20 cellular contexts compared by ENCODE assay signal in genomic region chr16:57306676-57307341, GRCh38. TPM values are rescaled to one million over a fixed set of nuclear protein-coding genes. Genes with fewer than 3 reads are reported as not detected.
"Had no signal": no experiment of that assay in that cellular context is flagged by ENCODE, and none has a peak within 500 bp of the region (broad histone marks: within the 10 kb centered on the region; RNA-seq: fewer than 3 reads in every experiment).

No MANE protein-coding gene starts in this region.

- H3K27me3 ChIP-seq: adrenal gland, colonic mucosa, right lobe of liver had no signal

- H3K4me1 ChIP-seq: adrenal gland, psoas muscle had no signal

- H3K9me3 Mint-ChIP-seq: activated B cell treated with CpG ODN at 0.5 μM for 24 hours; activated T-helper 1 cell treated with anti-CD3 and anti-CD28 coated beads, Interleukin-12 subunit alpha, Interleukin-12 subunit beta, Interleukin-2, Interleukin-4 antibody, amounts not matched to agents 30 ng/mL and 10 ng/mL and 1 ng/mL, durations not matched to agents 14 hours and 24 hours and 36 hours; nephron progenitor cell had no signal

- H3K27ac Mint-ChIP-seq: activated B cell treated with CpG ODN at 0.5 μM for 24 hours; activated T-helper 1 cell treated with anti-CD3 and anti-CD28 coated beads, Interleukin-12 subunit alpha, Interleukin-12 subunit beta, Interleukin-2, Interleukin-4 antibody, amounts not matched to agents 30 ng/mL and 10 ng/mL and 1 ng/mL, durations not matched to agents 14 hours and 24 hours and 36 hours; nephron progenitor cell had no signal

- H3K9me3 ChIP-seq: adrenal gland, colonic mucosa, psoas muscle, right lobe of liver had no signal

- H3K27ac ChIP-seq: adrenal gland, colonic mucosa, psoas muscle had no signal

- ATAC-seq: esophagus mucosa, left ventricle myocardium superior, psoas muscle had no signal

- DNase-seq: activated B cell treated with CpG ODN at 0.5 μM for 24 hours; activated CD4-positive, alpha-beta T cell treated with anti-CD3 and anti-CD28 coated beads for 48 hours; activated CD8-positive, alpha-beta memory T cell treated with anti-CD3 and anti-CD28 coated beads for 24 hours; caudate nucleus; colonic mucosa; hippocampal formation; kidney; left ventricle myocardium superior; nephron progenitor cell; psoas muscle; right lobe of liver; stimulated activated CD4-positive, alpha-beta T cell treated with anti-CD3 and anti-CD28 coated beads, Interleukin-12 subunit alpha, Interleukin-12 subunit beta, amount 100 ng/mL, for 4 hours; stimulated activated CD4-positive, alpha-beta T cell treated with anti-CD3 and anti-CD28 coated beads, Interleukin-2, amount 100 ng/mL, for 24 hours; substantia nigra; SW 1271 had no signal

- H3K36me3 ChIP-seq: adrenal gland, colonic mucosa, right lobe of liver had no signal

- H3K4me3 Mint-ChIP-seq: activated B cell treated with CpG ODN at 0.5 μM for 24 hours; activated T-helper 1 cell treated with anti-CD3 and anti-CD28 coated beads, Interleukin-12 subunit alpha, Interleukin-12 subunit beta, Interleukin-2, Interleukin-4 antibody, amounts not matched to agents 30 ng/mL and 10 ng/mL and 1 ng/mL, durations not matched to agents 14 hours and 24 hours and 36 hours; nephron progenitor cell had no signal

- H3K4me3 ChIP-seq: adrenal gland, colonic mucosa, psoas muscle, right lobe of liver had no signal

RNA-seq across cellular contexts. Expression of gene PLLP, which starts 22.3 kb away (rescaled TPM):
- total RNA-seq: activated B cell treated with CpG ODN at 0.5 μM for 24 hours had no signal

RNA-seq across cellular contexts. Expression of gene CCL22, which starts 51.8 kb away (rescaled TPM):
- total RNA-seq: left ventricle myocardium superior, SK-MEL-5, ureter had no signal
